Comparison of ENCODE assay signal across 14 cellular contexts in the genomic region with DNA sequence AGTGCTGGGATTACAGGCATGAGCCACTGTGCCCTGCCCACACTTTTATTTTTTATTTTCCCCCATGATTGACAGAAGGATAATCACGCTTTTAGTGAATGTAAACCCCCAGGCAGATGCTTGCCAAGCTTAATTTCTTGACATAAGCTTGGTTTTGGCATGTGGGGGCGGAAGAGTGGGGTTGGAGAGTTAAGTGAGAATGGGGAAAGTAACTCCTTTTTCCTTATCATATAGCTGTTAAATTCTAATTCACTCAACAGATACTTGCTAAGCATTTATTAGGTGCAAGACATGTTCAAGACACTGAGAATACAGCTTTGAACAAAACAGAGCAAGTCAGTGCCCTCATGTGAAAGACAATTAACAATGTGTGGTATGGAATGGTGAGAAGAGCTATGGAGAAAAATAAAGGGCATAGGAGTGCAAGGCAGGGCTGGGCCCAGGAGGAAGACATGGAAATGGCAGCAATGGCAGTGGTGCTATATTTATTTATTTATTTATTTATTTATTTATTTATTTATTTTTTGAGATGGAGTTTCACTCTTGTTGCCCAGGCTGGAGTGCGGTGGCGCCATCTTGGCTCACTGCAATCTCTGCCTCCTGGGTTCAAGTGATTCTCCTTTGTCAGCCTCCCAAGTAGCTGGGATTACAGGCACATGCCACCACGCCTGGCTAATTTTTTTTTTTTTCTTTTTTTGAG. TPM values are rescaled to one million over a fixed set of nuclear protein-coding genes. Genes with fewer than 3 reads are reported as not detected.
"Had no signal": no experiment of that assay in that cellular context is flagged by ENCODE, and none has a peak within 500 bp of the region (broad histone marks: within the 10 kb centered on the region; RNA-seq: fewer than 3 reads in every experiment).

No MANE protein-coding gene starts in this region.

- H3K27me3 ChIP-seq: gastroesophageal sphincter, heart right ventricle had no signal

- DNase-seq: activated CD4-positive, CD25-positive, alpha-beta regulatory T cell treated with anti-CD3 and anti-CD28 coated beads, Interleukin-2, amount 50 U/mL, for 72 hours; activated effector memory CD4-positive, alpha-beta T cell treated with Interleukin-2 at 50 U/mL for 16 hours; activated naive CD8-positive, alpha-beta T cell treated with anti-CD3 and anti-CD28 coated beads, Interleukin-2, amount 10 ng/mL, durations not matched to agents 7 days and 5 days; activated T-cell treated with anti-CD3 and anti-CD28 coated beads, Interleukin-2, amount 50 U/mL, for 1 hour; heart right ventricle; left cardiac atrium; lower lobe of right lung; psoas muscle; T1000 had no signal

- H3K4me3 ChIP-seq: gastroesophageal sphincter, heart right ventricle, psoas muscle had no signal

- H3K9me3 Mint-ChIP-seq: activated naive CD8-positive, alpha-beta T cell treated with anti-CD3 and anti-CD28 coated beads, Interleukin-2, amount 10 ng/mL, durations not matched to agents 7 days and 5 days; mesothelial cell of epicardium had no signal

- H3K4me3 Mint-ChIP-seq: activated naive CD8-positive, alpha-beta T cell treated with anti-CD3 and anti-CD28 coated beads, Interleukin-2, amount 10 ng/mL, durations not matched to agents 7 days and 5 days had no signal

- H3K36me3 Mint-ChIP-seq: mesothelial cell of epicardium had no signal

- H3K9me3 ChIP-seq: gastroesophageal sphincter, heart right ventricle, lower lobe of right lung, psoas muscle had no signal

- H3K27ac ChIP-seq: gastroesophageal sphincter, heart right ventricle, lower lobe of right lung, psoas muscle had no signal

- H3K4me1 ChIP-seq: psoas muscle had no signal

- H3K36me3 ChIP-seq: gastroesophageal sphincter, heart right ventricle, lower lobe of right lung had no signal

- H3K27me3 Mint-ChIP-seq: activated naive CD8-positive, alpha-beta T cell treated with anti-CD3 and anti-CD28 coated beads, Interleukin-2, amount 10 ng/mL, durations not matched to agents 7 days and 5 days had no signal

- ATAC-seq: gastroesophageal sphincter, heart right ventricle, left cardiac atrium, lower lobe of right lung, psoas muscle, sciatic nerve had no signal

- H3K27ac Mint-ChIP-seq: activated naive CD8-positive, alpha-beta T cell treated with anti-CD3 and anti-CD28 coated beads, Interleukin-2, amount 10 ng/mL, durations not matched to agents 7 days and 5 days; mesothelial cell of epicardium had no signal

RNA-seq across cellular contexts. Expression of gene PDE6A, which starts 18.2 kb away (rescaled TPM):
- total RNA-seq: activated naive CD8-positive, alpha-beta T cell treated with anti-CD3 and anti-CD28 coated beads, Interleukin-2, amount 10 ng/mL, durations not matched to agents 7 days and 5 days; lower lobe of right lung; osteocyte; sciatic nerve had no signal
- polyA plus RNA-seq: neural cell had no signal
